Comparison of ENCODE assay signal across 8 cellular contexts in genomic region chr9:111038336-111039202, GRCh38. TPM values are rescaled to one million over a fixed set of nuclear protein-coding genes. Genes with fewer than 3 reads are reported as not detected.
DNase-seq lines count a peak whose midpoint lies in the region; ATAC-seq and TF ChIP-seq lines count a peak whose summit lies in the region.

Gene LPAR1 (minus strand): TSS chr9:111038470. CDS start chr9:110972117, 66,353 bp downstream.

- in situ Hi-C loops in astrocyte of the cerebellum (cut with HindIII; ENCODE audit: low sequenced_read_pairs) = no loop called here

- H3K27me3 ChIP-seq in iPS-15b (ENCODE audit: control insufficient read depth, insufficient read depth, low read length) = peaks cover 12% of the 10 kb centered on the region

- ATAC-seq in GM18505 (IDR thresholded peaks at IDR 0.05; ENCODE audit: unreplicated experiment) (peak; percentile 19), HG03571 (IDR thresholded peaks at IDR 0.05; ENCODE audit: unreplicated experiment) (peak; percentile 7), HG03457 (IDR thresholded peaks at IDR 0.05; ENCODE audit: unreplicated experiment) (no peak)

- H3K4me3 ChIP-seq in astrocyte of the cerebellum (ENCODE audit: low read depth, low read length) (peak within 1 kb of the TSS; percentile 88), iPS-15b (ENCODE audit: low read depth, low read length) (peak within 1 kb of the TSS; percentile 63)

- no peak for TF ChIP-seq CTCF in astrocyte of the cerebellum (IDR thresholded peaks at IDR 0.05; ENCODE audit: low read depth, low read length, missing control alignments)

- H3K36me3 ChIP-seq in iPS-15b (ENCODE audit: control insufficient read depth, insufficient read depth, low read length) = no peaks in the 10 kb centered on the region

- H3K9me3 ChIP-seq in iPS-15b (ENCODE audit: control insufficient read depth, insufficient read depth, low read length) = no peaks in the 10 kb centered on the region

- no peaks in the 10 kb centered on the region for H3K4me1 ChIP-seq in iPS-15b (ENCODE audit: control insufficient read depth, insufficient read depth, low read length)

- peak within 1 kb of the TSS; percentile 47 for H3K9ac ChIP-seq in iPS-15b (ENCODE audit: low read depth, low read length)

- no peak for TF ChIP-seq POLR2A in GM18505 (IDR thresholded peaks at IDR 0.05; ENCODE audit: borderline replicate concordance, extremely low read depth, insufficient read depth, insufficient read length)

- DNase-seq in astrocyte of the cerebellum (ENCODE audit: low read depth) (no peak), renal cortical epithelial cell (ENCODE audit: low read depth) (peak; percentile 34), DMS79 (lab: John Stamatoyannopoulos, UW) (no peak), germinal center (ENCODE audit: low spot score) (no peak)

RNA-seq across cellular contexts. Expression of gene LPAR1, which starts in this region (rescaled TPM):
- total RNA-seq in renal cortical epithelial cell = 9.4 and 16.4 TPM in 2 replicates
